ENCODE assay signal across 8 cellular contexts in genomic region chr4:119025916-119026661, GRCh38.
DNase-seq lines count a peak whose midpoint lies in the region; ATAC-seq, FAIRE-seq and TF ChIP-seq lines count a peak whose summit lies in the region.

No MANE protein-coding gene starts in this region.

- H3K27ac Mint-ChIP-seq in CD14-positive monocyte: peak overlapping the region; percentile 97 to 99 (median 98)

- peak; percentile 73 for DNase-seq in CD14-positive monocyte (ENCODE audit: low spot score)
- no peak for DNase-seq in RWPE2 (ENCODE audit: low spot score)
- DNase-seq in fibroblast of pulmonary artery (ENCODE audit: low read depth): peak; percentile 94
- no peak for DNase-seq in pancreas
- no peak for DNase-seq in NCI-H82 treated with DMSO at 0.1 percent for 48 hours (lab: John Stamatoyannopoulos, UW; ENCODE audit: unreplicated experiment)
- no peak for DNase-seq in NCI-H2107 (lab: John Stamatoyannopoulos, UW)

- H3K4me3 Mint-ChIP-seq in CD14-positive monocyte: peak overlapping the region; percentile 31 to 81

- H3K36me3 Mint-ChIP-seq in CD14-positive monocyte: peaks cover 0 to 3% of the 10 kb centered on the region in 2 donors

- TF ChIP-seq CTCF in CD14-positive monocyte (IDR thresholded peaks at IDR 0.05): no peak
- no peak for TF ChIP-seq CTCF in RWPE2 (IDR thresholded peaks at IDR 0.05; ENCODE audit: poor library complexity, severe bottlenecking)
- no peak for TF ChIP-seq CTCF in fibroblast of pulmonary artery (IDR thresholded peaks at IDR 0.05; ENCODE audit: low read length, missing control alignments)
- no peak for TF ChIP-seq CTCF in pancreas (IDR thresholded peaks at IDR 0.05)

- ATAC-seq in RWPE2 (ENCODE audit: low read depth) (peak; percentile 74), pancreas (peak in 3 of 4 donors; percentile 57 to 84 (median 69)), GM21360 (IDR thresholded peaks at IDR 0.05; ENCODE audit: unreplicated experiment) (no peak), GM21367 (IDR thresholded peaks at IDR 0.05; ENCODE audit: unreplicated experiment) (no peak)

- H3K27me3 ChIP-seq in RWPE2 (ENCODE audit: insufficient read depth, poor library complexity, severe bottlenecking): no peaks in the 10 kb centered on the region
- H3K27me3 ChIP-seq in pancreas: peaks cover 0 to 7% (median 0%) of the 10 kb centered on the region in 4 donors

- FAIRE-seq in pancreas (lab: Jason Lieb, UNC): peak; percentile 96

- H3K4me3 ChIP-seq in RWPE2 (ENCODE audit: severe bottlenecking): no peak overlapping the region
- H3K4me3 ChIP-seq in fibroblast of pulmonary artery (replicated peaks; ENCODE audit: low read depth, low read length): peak overlapping the region; percentile 25
- no peak overlapping the region for H3K4me3 ChIP-seq in pancreas

- H3K4me1 Mint-ChIP-seq in CD14-positive monocyte: peaks cover 22% of the 10 kb centered on the region

- no peaks in the 10 kb centered on the region for H3K36me3 ChIP-seq in RWPE2 (ENCODE audit: low read depth)
- no peaks in the 10 kb centered on the region for H3K36me3 ChIP-seq in pancreas

- H3K9me3 ChIP-seq in RWPE2 (ENCODE audit: severe bottlenecking) (no peaks in the 10 kb centered on the region), pancreas (no peaks in the 10 kb centered on the region)

- intact Hi-C loops in CD14-positive monocyte (cut with micrococcal nuclease): loop anchor here in 1 of 2 donors (10.0 kb wide), 1 partner anchor 189 kb away; the partner anchor contains the start of gene USP53
- intact Hi-C loops in pancreas (cut with DNase I): no loop called here

- WGBS in pancreas, 2 donors: 58 to 61% methylated on average over 4 of the region's 4 CpGs

- H3K4me1 ChIP-seq in RWPE2 (ENCODE audit: insufficient read depth, poor library complexity, severe bottlenecking) (peaks cover 17% of the 10 kb centered on the region), pancreas (peaks cover 0 to 13% (median 7%) of the 10 kb centered on the region in 3 donors)

- peaks cover 0 to 4% (median 0%) of the 10 kb centered on the region in 3 donors for H3K27me3 Mint-ChIP-seq in CD14-positive monocyte (ENCODE audit: low read depth in 3 of 3)

- H3K27ac ChIP-seq in RWPE2 (ENCODE audit: poor library complexity, severe bottlenecking): peak overlapping the region; percentile 85
- peak overlapping the region in 1 of 4 donors; percentile 43 for H3K27ac ChIP-seq in pancreas

- H3K9me3 Mint-ChIP-seq in CD14-positive monocyte: peaks cover 0 to 3% (median 0%) of the 10 kb centered on the region in 7 donors

Comparison
In these comparisons a context has a peak if more than half of its experiments do, and no peak if none do; other contexts are left out.
1. DNase-seq: peak in CD14-positive monocyte (single experiment) and fibroblast of pulmonary artery (single experiment); none in RWPE2 (single experiment), pancreas (0 of 6), NCI-H82 treated with DMSO at 0.1 percent for 48 hours (single experiment) and NCI-H2107 (single experiment).
2. ATAC-seq: peak in RWPE2 (single experiment) and pancreas (3 of 4); none in GM21360 (single experiment) and GM21367 (single experiment).